1 cellular context compared by ENCODE assay signal in genomic region chr10:68871731-68872342, GRCh38.
TF ChIP-seq lines count a peak whose summit lies in the region.

No MANE protein-coding gene starts in this region.

TF ChIP-seq in HEK293, 187 proteins besides CTCF, POLR2A, EP300 and RAD21 (continued from another document and continues in another):
- TF ChIP-seq ZNF549 (tag by site-specific recombination; IDR thresholded peaks at IDR 0.05): 0 out of 2 replicates have a peak, but pooled peaks have one; percentile 35
- TF ChIP-seq ZFP3 (tag by site-specific recombination; IDR thresholded peaks at IDR 0.05; ENCODE audit: low read depth): no peak
- peak; percentile 99 for TF ChIP-seq ZBTB44 (tag by site-specific recombination; IDR thresholded peaks at IDR 0.05)
- TF ChIP-seq ZBTB48 (tag by site-specific recombination; IDR thresholded peaks at IDR 0.05): no peak
- TF ChIP-seq, protein P1, sequence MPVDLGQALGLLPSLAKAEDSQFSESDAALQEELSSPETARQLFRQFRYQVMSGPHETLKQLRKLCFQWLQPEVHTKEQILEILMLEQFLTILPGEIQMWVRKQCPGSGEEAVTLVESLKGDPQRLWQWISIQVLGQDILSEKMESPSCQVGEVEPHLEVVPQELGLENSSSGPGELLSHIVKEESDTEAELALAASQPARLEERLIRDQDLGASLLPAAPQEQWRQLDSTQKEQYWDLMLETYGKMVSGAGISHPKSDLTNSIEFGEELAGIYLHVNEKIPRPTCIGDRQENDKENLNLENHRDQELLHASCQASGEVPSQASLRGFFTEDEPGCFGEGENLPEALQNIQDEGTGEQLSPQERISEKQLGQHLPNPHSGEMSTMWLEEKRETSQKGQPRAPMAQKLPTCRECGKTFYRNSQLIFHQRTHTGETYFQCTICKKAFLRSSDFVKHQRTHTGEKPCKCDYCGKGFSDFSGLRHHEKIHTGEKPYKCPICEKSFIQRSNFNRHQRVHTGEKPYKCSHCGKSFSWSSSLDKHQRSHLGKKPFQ (tag by site-specific recombination; IDR thresholded peaks at IDR 0.05): peak; percentile 84
- TF ChIP-seq ZNF571 (tag by site-specific recombination; IDR thresholded peaks at IDR 0.05): no peak
- TF ChIP-seq, protein P2, sequence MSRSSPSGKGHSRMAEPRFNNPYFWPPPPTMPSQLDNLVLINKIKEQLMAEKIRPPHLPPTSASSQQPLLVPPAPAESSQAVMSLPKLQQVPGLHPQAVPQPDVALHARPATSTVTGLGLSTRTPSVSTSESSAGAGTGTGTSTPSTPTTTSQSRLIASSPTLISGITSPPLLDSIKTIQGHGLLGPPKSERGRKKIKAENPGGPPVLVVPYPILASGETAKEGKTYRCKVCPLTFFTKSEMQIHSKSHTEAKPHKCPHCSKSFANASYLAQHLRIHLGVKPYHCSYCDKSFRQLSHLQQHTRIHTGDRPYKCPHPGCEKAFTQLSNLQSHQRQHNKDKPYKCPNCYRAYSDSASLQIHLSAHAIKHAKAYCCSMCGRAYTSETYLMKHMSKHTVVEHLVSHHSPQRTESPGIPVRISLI (tag by site-specific recombination; IDR thresholded peaks at IDR 0.05): peak; percentile 73; the same call in 1 of the 2 replicates
- peak; percentile 96 for TF ChIP-seq ZNF366 (tag by site-specific recombination; conservative IDR thresholded peaks at IDR 0.05)
- no peak for TF ChIP-seq ZNF280D (tag by site-specific recombination; IDR thresholded peaks at IDR 0.05)
- TF ChIP-seq ZNF626 (tag by site-specific recombination; IDR thresholded peaks at IDR 0.05): 0 out of 2 replicates have a peak, but pooled peaks have one; percentile 15
- no peak for TF ChIP-seq SP2 (tag by site-specific recombination; IDR thresholded peaks at IDR 0.05)
- TF ChIP-seq ZNF610 (tag by site-specific recombination; IDR thresholded peaks at IDR 0.05; ENCODE audit: borderline replicate concordance): peak; percentile 63; the same call in 1 of the 2 replicates
- TF ChIP-seq ZNF202 (tag by site-specific recombination; IDR thresholded peaks at IDR 0.05; ENCODE audit: borderline replicate concordance): no peak
- no peak for TF ChIP-seq ZNF121 (tag by site-specific recombination; IDR thresholded peaks at IDR 0.05)
- no peak for TF ChIP-seq ZNF621 (tag by site-specific recombination; IDR thresholded peaks at IDR 0.05)
- TF ChIP-seq ZNF629 (tag by site-specific recombination; IDR thresholded peaks at IDR 0.05): peak; percentile 96
- no peak for TF ChIP-seq HOXA7 (CRISPR knock-in tag; IDR thresholded peaks at IDR 0.05; ENCODE audit: borderline replicate concordance)
- TF ChIP-seq ZNF248 (tag by site-specific recombination; IDR thresholded peaks at IDR 0.05): no peak
- no peak for TF ChIP-seq ZNF670 (tag by site-specific recombination; IDR thresholded peaks at IDR 0.05; ENCODE audit: low read depth)
- TF ChIP-seq ZNF175 (tag by site-specific recombination; IDR thresholded peaks at IDR 0.05): no peak
- peak; percentile 8; the same call in 1 of the 2 replicates for TF ChIP-seq ZNF654 (tag by site-specific recombination; IDR thresholded peaks at IDR 0.05; ENCODE audit: low read depth)
- TF ChIP-seq, protein P3, sequence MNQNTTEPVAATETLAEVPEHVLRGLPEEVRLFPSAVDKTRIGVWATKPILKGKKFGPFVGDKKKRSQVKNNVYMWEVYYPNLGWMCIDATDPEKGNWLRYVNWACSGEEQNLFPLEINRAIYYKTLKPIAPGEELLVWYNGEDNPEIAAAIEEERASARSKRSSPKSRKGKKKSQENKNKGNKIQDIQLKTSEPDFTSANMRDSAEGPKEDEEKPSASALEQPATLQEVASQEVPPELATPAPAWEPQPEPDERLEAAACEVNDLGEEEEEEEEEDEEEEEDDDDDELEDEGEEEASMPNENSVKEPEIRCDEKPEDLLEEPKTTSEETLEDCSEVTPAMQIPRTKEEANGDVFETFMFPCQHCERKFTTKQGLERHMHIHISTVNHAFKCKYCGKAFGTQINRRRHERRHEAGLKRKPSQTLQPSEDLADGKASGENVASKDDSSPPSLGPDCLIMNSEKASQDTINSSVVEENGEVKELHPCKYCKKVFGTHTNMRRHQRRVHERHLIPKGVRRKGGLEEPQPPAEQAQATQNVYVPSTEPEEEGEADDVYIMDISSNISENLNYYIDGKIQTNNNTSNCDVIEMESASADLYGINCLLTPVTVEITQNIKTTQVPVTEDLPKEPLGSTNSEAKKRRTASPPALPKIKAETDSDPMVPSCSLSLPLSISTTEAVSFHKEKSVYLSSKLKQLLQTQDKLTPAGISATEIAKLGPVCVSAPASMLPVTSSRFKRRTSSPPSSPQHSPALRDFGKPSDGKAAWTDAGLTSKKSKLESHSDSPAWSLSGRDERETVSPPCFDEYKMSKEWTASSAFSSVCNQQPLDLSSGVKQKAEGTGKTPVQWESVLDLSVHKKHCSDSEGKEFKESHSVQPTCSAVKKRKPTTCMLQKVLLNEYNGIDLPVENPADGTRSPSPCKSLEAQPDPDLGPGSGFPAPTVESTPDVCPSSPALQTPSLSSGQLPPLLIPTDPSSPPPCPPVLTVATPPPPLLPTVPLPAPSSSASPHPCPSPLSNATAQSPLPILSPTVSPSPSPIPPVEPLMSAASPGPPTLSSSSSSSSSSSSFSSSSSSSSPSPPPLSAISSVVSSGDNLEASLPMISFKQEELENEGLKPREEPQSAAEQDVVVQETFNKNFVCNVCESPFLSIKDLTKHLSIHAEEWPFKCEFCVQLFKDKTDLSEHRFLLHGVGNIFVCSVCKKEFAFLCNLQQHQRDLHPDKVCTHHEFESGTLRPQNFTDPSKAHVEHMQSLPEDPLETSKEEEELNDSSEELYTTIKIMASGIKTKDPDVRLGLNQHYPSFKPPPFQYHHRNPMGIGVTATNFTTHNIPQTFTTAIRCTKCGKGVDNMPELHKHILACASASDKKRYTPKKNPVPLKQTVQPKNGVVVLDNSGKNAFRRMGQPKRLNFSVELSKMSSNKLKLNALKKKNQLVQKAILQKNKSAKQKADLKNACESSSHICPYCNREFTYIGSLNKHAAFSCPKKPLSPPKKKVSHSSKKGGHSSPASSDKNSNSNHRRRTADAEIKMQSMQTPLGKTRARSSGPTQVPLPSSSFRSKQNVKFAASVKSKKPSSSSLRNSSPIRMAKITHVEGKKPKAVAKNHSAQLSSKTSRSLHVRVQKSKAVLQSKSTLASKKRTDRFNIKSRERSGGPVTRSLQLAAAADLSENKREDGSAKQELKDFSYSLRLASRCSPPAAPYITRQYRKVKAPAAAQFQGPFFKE (tag by site-specific recombination; IDR thresholded peaks at IDR 0.05; ENCODE audit: borderline replicate concordance): no peak
- no peak for TF ChIP-seq HOXC10 (CRISPR knock-in tag; IDR thresholded peaks at IDR 0.05)
- no peak for TF ChIP-seq ZNF155 (tag by site-specific recombination; IDR thresholded peaks at IDR 0.05)
- TF ChIP-seq GFI1B (tag by site-specific recombination; IDR thresholded peaks at IDR 0.05): peak; percentile 89
- TF ChIP-seq, protein P4, sequence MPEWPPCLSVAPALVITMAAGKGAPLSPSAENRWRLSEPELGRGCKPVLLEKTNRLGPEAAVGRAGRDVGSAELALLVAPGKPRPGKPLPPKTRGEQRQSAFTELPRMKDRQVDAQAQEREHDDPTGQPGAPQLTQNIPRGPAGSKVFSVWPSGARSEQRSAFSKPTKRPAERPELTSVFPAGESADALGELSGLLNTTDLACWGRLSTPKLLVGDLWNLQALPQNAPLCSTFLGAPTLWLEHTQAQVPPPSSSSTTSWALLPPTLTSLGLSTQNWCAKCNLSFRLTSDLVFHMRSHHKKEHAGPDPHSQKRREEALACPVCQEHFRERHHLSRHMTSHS (tag by site-specific recombination; IDR thresholded peaks at IDR 0.05): no peak
- no peak for TF ChIP-seq ZNF169 (tag by site-specific recombination; IDR thresholded peaks at IDR 0.05)
- TF ChIP-seq ZNF544 (tag by site-specific recombination; IDR thresholded peaks at IDR 0.05): no peak
- no peak for TF ChIP-seq ZNF560 (tag by site-specific recombination; IDR thresholded peaks at IDR 0.05; ENCODE audit: borderline replicate concordance)
- TF ChIP-seq ZNF501 (tag by site-specific recombination; IDR thresholded peaks at IDR 0.05): 0 out of 2 replicates have a peak, but pooled peaks have one; percentile 42
- no peak for TF ChIP-seq MEIS1 (CRISPR knock-in tag; IDR thresholded peaks at IDR 0.05; ENCODE audit: borderline replicate concordance)
- 0 out of 2 replicates have a peak, but pooled peaks have one; percentile 46 for TF ChIP-seq SCRT1 (tag by site-specific recombination; IDR thresholded peaks at IDR 0.05; ENCODE audit: borderline replicate concordance)
- no peak for TF ChIP-seq ZNF138 (tag by site-specific recombination; IDR thresholded peaks at IDR 0.05; ENCODE audit: borderline replicate concordance)
- peak; percentile 20; the same call in 1 of the 2 replicates for TF ChIP-seq ZSCAN16 (tag by site-specific recombination; IDR thresholded peaks at IDR 0.05)
- TF ChIP-seq ZNF473 (tag by site-specific recombination; IDR thresholded peaks at IDR 0.05): no peak
- TF ChIP-seq ZBTB7A (tag by site-specific recombination; IDR thresholded peaks at IDR 0.05; ENCODE audit: low read depth): no peak
- TF ChIP-seq ZNF223 (tag by site-specific recombination; IDR thresholded peaks at IDR 0.05): no peak
- no peak for TF ChIP-seq ZFP41 (tag by site-specific recombination; IDR thresholded peaks at IDR 0.05; ENCODE audit: borderline replicate concordance)
- TF ChIP-seq ZNF530 (tag by site-specific recombination; IDR thresholded peaks at IDR 0.05; ENCODE audit: low read depth): no peak
- no peak for TF ChIP-seq SETDB1 (IDR thresholded peaks at IDR 0.05; ENCODE audit: insufficient read length, low read length)
- TF ChIP-seq ZNF558 (tag by site-specific recombination; IDR thresholded peaks at IDR 0.05): peak; percentile 96
- TF ChIP-seq ZNF658 (tag by site-specific recombination; IDR thresholded peaks at IDR 0.05): no peak
- peak; percentile 50; the same call in 1 of the 2 replicates for TF ChIP-seq ZNF324 (tag by site-specific recombination; IDR thresholded peaks at IDR 0.05)
- TF ChIP-seq ZNF768 (tag by site-specific recombination; IDR thresholded peaks at IDR 0.05): no peak
- TF ChIP-seq ZNF2 (tag by site-specific recombination; IDR thresholded peaks at IDR 0.05): peak; percentile 86
- peak; percentile 97 for TF ChIP-seq ZEB2 (tag by site-specific recombination; IDR thresholded peaks at IDR 0.05)
- peak; percentile 84 for TF ChIP-seq ZNF596 (tag by site-specific recombination; IDR thresholded peaks at IDR 0.05)
- TF ChIP-seq SCRT2 (tag by site-specific recombination; IDR thresholded peaks at IDR 0.05): peak; percentile 60; the same call in 1 of the 2 replicates
- no peak for TF ChIP-seq ZNF157 (tag by site-specific recombination; IDR thresholded peaks at IDR 0.05)
- TF ChIP-seq, protein P5, sequence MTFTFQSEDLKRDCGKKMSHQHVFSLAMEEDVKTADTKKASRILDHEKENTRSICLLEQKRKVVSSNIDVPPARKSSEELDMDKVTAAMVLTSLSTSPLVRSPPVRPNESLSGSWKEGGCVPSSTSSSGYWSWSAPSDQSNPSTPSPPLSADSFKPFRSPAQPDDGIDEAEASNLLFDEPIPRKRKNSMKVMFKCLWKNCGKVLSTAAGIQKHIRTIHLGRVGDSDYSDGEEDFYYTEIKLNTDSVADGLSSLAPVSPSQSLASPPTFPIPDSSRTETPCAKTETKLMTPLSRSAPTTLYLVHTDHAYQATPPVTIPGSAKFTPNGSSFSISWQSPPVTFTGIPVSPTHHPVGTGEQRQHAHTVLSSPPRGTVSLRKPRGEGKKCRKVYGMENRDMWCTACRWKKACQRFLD (tag by site-specific recombination; IDR thresholded peaks at IDR 0.05): no peak
